20 cellular contexts compared by ENCODE assay signal in genomic region chr7:66720571-66720970, GRCh38.
"Had no signal": no experiment of that assay in that cellular context is flagged by ENCODE, and none has a peak within 500 bp of the region (broad histone marks: within the 10 kb centered on the region; RNA-seq: fewer than 3 reads in every experiment).

No MANE protein-coding gene starts in this region.

- H3K27ac ChIP-seq: hepatocyte, right lobe of liver, suprapubic skin, WERI-Rb-1 had no signal

- H3K4me3 Mint-ChIP-seq: activated CD4-positive, alpha-beta memory T cell treated with anti-CD3 and anti-CD28 coated beads, Interleukin-2, amount 10 ng/mL, durations not matched to agents 7 days and 5 days; activated CD4-positive, alpha-beta T cell treated with anti-CD3 and anti-CD28 coated beads for 36 hours; activated naive CD8-positive, alpha-beta T cell; neural crest cell; stimulated activated naive CD8-positive, alpha-beta T cell treated with anti-CD3 and anti-CD28 coated beads, Interleukin-15, Interleukin-2, amounts not matched to agents 100 ng/mL and 50 ng/mL, for 24 hours had no signal

- H3K4me1 Mint-ChIP-seq: activated CD4-positive, alpha-beta memory T cell treated with anti-CD3 and anti-CD28 coated beads, Interleukin-2, amount 10 ng/mL, durations not matched to agents 7 days and 5 days; activated CD4-positive, alpha-beta T cell treated with anti-CD3 and anti-CD28 coated beads for 36 hours; neural crest cell had no signal

- H3K4me1 ChIP-seq: right lobe of liver, suprapubic skin had no signal

- H3K36me3 ChIP-seq: WERI-Rb-1 had no signal

- ATAC-seq: activated CD4-positive, alpha-beta T cell treated with anti-CD3 and anti-CD28 coated beads for 36 hours had no signal

- H3K4me2 ChIP-seq: hepatocyte, smooth muscle cell had no signal

- H3K27me3 Mint-ChIP-seq: activated CD4-positive, alpha-beta memory T cell treated with anti-CD3 and anti-CD28 coated beads, Interleukin-2, amount 10 ng/mL, durations not matched to agents 7 days and 5 days; activated CD4-positive, alpha-beta T cell treated with anti-CD3 and anti-CD28 coated beads for 36 hours; activated naive CD8-positive, alpha-beta T cell; stimulated activated naive CD8-positive, alpha-beta T cell treated with anti-CD3 and anti-CD28 coated beads, Interleukin-15, Interleukin-2, amounts not matched to agents 100 ng/mL and 50 ng/mL, for 24 hours had no signal

- H3K27ac Mint-ChIP-seq: activated CD4-positive, alpha-beta memory T cell treated with anti-CD3 and anti-CD28 coated beads, Interleukin-2, amount 10 ng/mL, durations not matched to agents 7 days and 5 days; activated CD4-positive, alpha-beta T cell treated with anti-CD3 and anti-CD28 coated beads for 36 hours; activated naive CD8-positive, alpha-beta T cell; stimulated activated naive CD8-positive, alpha-beta T cell treated with anti-CD3 and anti-CD28 coated beads, Interleukin-15, Interleukin-2, amounts not matched to agents 100 ng/mL and 50 ng/mL, for 24 hours had no signal

- DNase-seq: activated CD4-positive, alpha-beta memory T cell treated with anti-CD3 and anti-CD28 coated beads, Interleukin-2, amount 10 ng/mL, durations not matched to agents 7 days and 5 days; activated CD4-positive, alpha-beta T cell treated with anti-CD3 and anti-CD28 coated beads for 36 hours; activated gamma-delta T cell treated with Interleukin-2 at 50 U/mL for 16 hours; activated T-cell treated with anti-CD3 and anti-CD28 coated beads, Interleukin-2, amount 50 U/mL, for 48 hours; amniotic stem cell; islet precursor cell; midbrain; stimulated activated CD4-positive, alpha-beta T cell treated with anti-CD3 and anti-CD28 coated beads, Interleukin-4, amount 100 ng/mL, for 4 hours; stimulated activated CD8-positive, alpha-beta memory T cell treated with anti-CD3 and anti-CD28 coated beads, Interleukin-4, amount 100 ng/mL, for 48 hours; T1000; trophoblast cell; WERI-Rb-1 had no signal

- H3K4me3 ChIP-seq: hepatocyte, lung, right lobe of liver, smooth muscle cell, suprapubic skin had no signal

- H3K27me3 ChIP-seq: hepatocyte, right lobe of liver, suprapubic skin had no signal

- H3K79me2 ChIP-seq: hepatocyte had no signal
